Comparison of ENCODE assay signal across 12 cellular contexts in the genomic region with DNA sequence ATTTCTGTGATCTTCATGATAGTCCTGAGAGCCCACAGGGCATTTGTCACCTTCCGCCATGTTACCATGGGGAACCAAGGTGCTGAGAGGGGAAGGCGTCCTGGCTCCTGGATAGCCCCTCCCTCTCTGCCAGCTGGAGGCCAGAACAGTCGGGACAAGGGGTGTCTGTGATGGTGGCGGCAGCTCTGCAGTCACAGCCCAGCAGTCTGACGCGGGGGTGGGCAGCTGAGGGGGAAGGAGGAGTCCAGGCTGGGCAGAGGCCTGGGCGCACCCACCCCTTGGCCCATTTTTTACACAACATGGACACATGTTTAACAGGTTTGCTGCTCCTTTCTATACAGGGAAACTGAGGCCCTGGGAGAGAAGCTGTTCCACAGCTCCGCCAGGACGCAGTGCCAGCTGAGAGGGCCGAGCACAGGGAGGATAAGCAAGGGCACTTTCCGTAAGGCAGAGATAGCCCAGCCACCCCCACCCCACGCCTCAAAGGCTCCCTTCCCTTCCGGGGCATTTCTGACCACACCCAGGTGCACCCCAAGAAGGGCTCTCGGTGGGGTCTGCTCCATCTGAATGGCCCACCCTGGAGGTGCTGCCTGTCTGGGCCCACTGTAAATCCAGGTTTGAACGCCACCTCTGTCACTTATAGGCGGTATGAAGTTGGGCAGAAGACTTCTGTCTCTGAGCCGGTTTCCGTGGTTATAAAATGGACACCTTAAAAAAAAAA. TPM values are rescaled to one million over a fixed set of nuclear protein-coding genes. Genes with fewer than 3 reads are reported as not detected.
A peak's percentile ranks its signal among the peaks of the same experiment; 100 is the strongest.
DNase-seq lines count a peak whose midpoint lies in the region; ATAC-seq and TF ChIP-seq lines count a peak whose summit lies in the region.
"Had no signal": no experiment of that assay in that cellular context is flagged by ENCODE, and none has a peak within 500 bp of the region (broad histone marks: within the 10 kb centered on the region; RNA-seq: fewer than 3 reads in every experiment).

No MANE protein-coding gene starts in this region.

- H4K91ac ChIP-seq in H9 (ENCODE audit: insufficient read length, low read depth, low read length): no peak overlapping the region

- no peaks in the 10 kb centered on the region for H3K27me3 Mint-ChIP-seq in H9 (ENCODE audit: low read depth)
- H3K27me3 Mint-ChIP-seq in activated CD8-positive, alpha-beta T cell treated with anti-CD3 and anti-CD28 coated beads for 36 hours: no peaks in the 10 kb centered on the region

- no peak overlapping the region for H2BK120ac ChIP-seq in H9 (ENCODE audit: low read depth, low read length, poor library complexity, severe bottlenecking)

- no peak overlapping the region for H3K18ac ChIP-seq in H9 (ENCODE audit: insufficient read length, low read depth, low read length)

- TF ChIP-seq CTCF in H9 (conservative IDR thresholded peaks at IDR 0.05) (no peak), smooth muscle cell (IDR thresholded peaks at IDR 0.05; ENCODE audit: borderline replicate concordance, insufficient read depth, poor library complexity, severe bottlenecking) (no peak), psoas muscle (IDR thresholded peaks at IDR 0.05) (no peak)
- no peak for TF ChIP-seq CTCF in activated CD8-positive, alpha-beta T cell treated with anti-CD3 and anti-CD28 coated beads for 36 hours (IDR thresholded peaks at IDR 0.05)

- no peak overlapping the region for H3K9ac ChIP-seq in H9 (ENCODE audit: extremely low read depth, insufficient read length, low read length)
- H3K9ac ChIP-seq in smooth muscle cell (ENCODE audit: low read depth): no peak overlapping the region

- DNase-seq in H9 (no peak), head of caudate nucleus (peak in 28 of 42 donors; percentile 33 to 79 (median 53)), smooth muscle cell (lab: John Stamatoyannopoulos, UW; ENCODE audit: unreplicated experiment) (no peak), psoas muscle (no peak), NCI-H187 treated with DMSO at 0.1 percent for 48 hours (lab: John Stamatoyannopoulos, UW) (no peak), UCSD-AML1 (lab: John Stamatoyannopoulos, UW; ENCODE audit: unreplicated experiment) (no peak)
- DNase-seq in activated CD8-positive, alpha-beta T cell treated with anti-CD3 and anti-CD28 coated beads for 36 hours: no peak
- DNase-seq: activated gamma-delta T cell, kidney glomerular epithelial cell, retina, T-helper 9 cell had no signal

- peaks cover 3% of the 10 kb centered on the region; the same call in 1 of the 2 replicates for H3K79me2 ChIP-seq in H9 (ENCODE audit: insufficient read depth, low read length)
- H3K79me2 ChIP-seq in smooth muscle cell (ENCODE audit: low read depth): peaks cover 76% of the 10 kb centered on the region

- H3K4ac ChIP-seq in H9 (ENCODE audit: low read depth, low read length): no peak overlapping the region

- H3K23ac ChIP-seq in H9 (ENCODE audit: insufficient read length, low read depth, low read length): no peak overlapping the region

- H3T11ph ChIP-seq in H9 (ENCODE audit: low read length): no peak overlapping the region

- H3F3A ChIP-seq in smooth muscle cell (ENCODE audit: low read depth): no peaks in the 10 kb centered on the region

- H3K36me3 ChIP-seq in smooth muscle cell (ENCODE audit: low read depth) (no peaks in the 10 kb centered on the region), psoas muscle (ENCODE audit: insufficient read depth in 1 of 2, low read depth in 1 of 2) (peaks cover 2 to 49% of the 10 kb centered on the region in 2 donors)

- no peaks in the 10 kb centered on the region for H4K20me1 ChIP-seq in H9 (ENCODE audit: control insufficient read depth, insufficient read depth, insufficient read length)
- peaks cover 90% of the 10 kb centered on the region for H4K20me1 ChIP-seq in smooth muscle cell (ENCODE audit: low read depth)

- WGBS in H9 (ENCODE audit: extremely low coverage, insufficient read length, low lambda C conversion rate): no CpG with 5 or more reads among the region's 18 CpGs
- 94% methylated on average over 18 of the region's 18 CpGs for WGBS in smooth muscle cell (ENCODE audit: low lambda C conversion rate)
- 85 to 91% (median 85%) methylated on average over 17 to 18 of the region's 18 CpGs for WGBS in psoas muscle, 3 donors

- no peak overlapping the region for H3K56ac ChIP-seq in H9 (ENCODE audit: insufficient read length, low read depth, low read length)

- H3K4me1 Mint-ChIP-seq in H9: peaks cover 15 to 25% of the 10 kb centered on the region in 2 experiments
- H3K4me1 Mint-ChIP-seq in activated CD8-positive, alpha-beta T cell treated with anti-CD3 and anti-CD28 coated beads for 36 hours (ENCODE audit: low read depth): peaks cover 78% of the 10 kb centered on the region

- POLR2A ChIA-PET in activated CD8-positive, alpha-beta T cell treated with anti-CD3 and anti-CD28 coated beads for 36 hours (lab: Charles Lee): interaction anchor here (0.5 to 1.0 kb wide), 2 partner anchors 17 to 208 kb away, joined by 3 to 4 read pairs; partner anchors contain the start of genes KYAT1 and LRRC8A

- H3K4me2 ChIP-seq in H9 (ENCODE audit: insufficient read depth, insufficient read length, low read length) (no peak overlapping the region), smooth muscle cell (no peak overlapping the region)

- no peak overlapping the region for H2BK15ac ChIP-seq in H9 (ENCODE audit: low read depth, low read length)

- H3K9me3 Mint-ChIP-seq in H9: no peaks in the 10 kb centered on the region
- no peaks in the 10 kb centered on the region for H3K9me3 Mint-ChIP-seq in activated CD8-positive, alpha-beta T cell treated with anti-CD3 and anti-CD28 coated beads for 36 hours

- H3K79me1 ChIP-seq in H9 (ENCODE audit: insufficient read depth, low read depth, low read length, poor library complexity, severe bottlenecking): no peaks in the 10 kb centered on the region

- H3K4me3 ChIP-seq in smooth muscle cell (no peak overlapping the region), psoas muscle (no peak overlapping the region)

- H3K27ac Mint-ChIP-seq in H9: peak overlapping the region; percentile 68 to 85 (median 83); a peak in 4 of 7 replicates
- H3K27ac Mint-ChIP-seq in activated CD8-positive, alpha-beta T cell treated with anti-CD3 and anti-CD28 coated beads for 36 hours: peak overlapping the region; percentile 89

- H3K14ac ChIP-seq in H9 (ENCODE audit: insufficient read depth, low read length): no peak overlapping the region; the same call in 1 of the 2 replicates

- CTCF ChIA-PET in activated CD8-positive, alpha-beta T cell treated with anti-CD3 and anti-CD28 coated beads for 36 hours (lab: Charles Lee): no interaction called here

- H2BK12ac ChIP-seq in H9 (ENCODE audit: insufficient read length, low read depth, low read length): no peak overlapping the region

- peaks cover 12 to 30% (median 24%) of the 10 kb centered on the region in 3 experiments for H3K36me3 Mint-ChIP-seq in H9 (ENCODE audit: insufficient read depth in 1 of 3, low read depth in 3 of 3)
- peaks cover 16% of the 10 kb centered on the region for H3K36me3 Mint-ChIP-seq in activated CD8-positive, alpha-beta T cell treated with anti-CD3 and anti-CD28 coated beads for 36 hours (ENCODE audit: low read depth)

- no peak overlapping the region for H3K27ac ChIP-seq in H9 (ENCODE audit: insufficient read length, low read depth, low read length)
- H3K27ac ChIP-seq in smooth muscle cell (ENCODE audit: low read depth): peak overlapping the region; percentile 35
- H3K27ac ChIP-seq in psoas muscle: no peak overlapping the region

- ATAC-seq in activated CD8-positive, alpha-beta T cell treated with anti-CD3 and anti-CD28 coated beads for 36 hours: no peak
- ATAC-seq in psoas muscle: no peak

- no peaks in the 10 kb centered on the region; the same call in 1 of the 2 replicates for H3K4me1 ChIP-seq in H9 (ENCODE audit: insufficient read depth, low read length)
- H3K4me1 ChIP-seq in smooth muscle cell (ENCODE audit: low read depth): no peaks in the 10 kb centered on the region
- H3K4me1 ChIP-seq in psoas muscle: no peaks in the 10 kb centered on the region

- H2BK5ac ChIP-seq in H9 (ENCODE audit: insufficient read length, low read length): no peak overlapping the region

- H2AFZ ChIP-seq in H9 (ENCODE audit: low read length): no peak overlapping the region
- H2AFZ ChIP-seq in smooth muscle cell (ENCODE audit: low read depth): no peak overlapping the region

- H3K27me3 ChIP-seq in H9 (ENCODE audit: insufficient read depth, low read length) (no peaks in the 10 kb centered on the region), smooth muscle cell (ENCODE audit: low read depth) (no peaks in the 10 kb centered on the region), psoas muscle (ENCODE audit: insufficient read depth in 3 of 3, low read length in 2 of 3) (no peaks in the 10 kb centered on the region)

- intact Hi-C loops in activated CD8-positive, alpha-beta T cell treated with anti-CD3 and anti-CD28 coated beads for 36 hours (cut with micrococcal nuclease): no loop called here
- intact Hi-C loops in head of caudate nucleus (cut with DNase I): no loop called here
- intact Hi-C loops in psoas muscle (cut with DNase I): no loop called here

- H2AK5ac ChIP-seq in H9 (ENCODE audit: insufficient read length, low read length): no peak overlapping the region

- H2BK20ac ChIP-seq in H9 (ENCODE audit: low read depth, low read length, poor library complexity, severe bottlenecking): no peak overlapping the region

- no peak overlapping the region for H4K5ac ChIP-seq in H9 (ENCODE audit: insufficient read length, low read depth, low read length)

- H3K4me3 Mint-ChIP-seq in H9: no peak overlapping the region
- peak overlapping the region; percentile 28 for H3K4me3 Mint-ChIP-seq in activated CD8-positive, alpha-beta T cell treated with anti-CD3 and anti-CD28 coated beads for 36 hours

- H3K23me2 ChIP-seq in H9 (ENCODE audit: insufficient read length, low read depth, low read length, poor library complexity, severe bottlenecking): no peaks in the 10 kb centered on the region

- no peaks in the 10 kb centered on the region for H3K9me3 ChIP-seq in H9 (ENCODE audit: control insufficient read depth, low read depth, low read length)
- H3K9me3 ChIP-seq in smooth muscle cell (replicated peaks; ENCODE audit: low read depth): no peaks in the 10 kb centered on the region
- no peaks in the 10 kb centered on the region for H3K9me3 ChIP-seq in psoas muscle

- H4K8ac ChIP-seq in H9 (replicated peaks; ENCODE audit: insufficient read length, low read depth, low read length): no peak overlapping the region

RNA-seq across cellular contexts. Expression of gene LRRC8A, which starts 17.1 kb away (rescaled TPM):
- total RNA-seq in H9 (2021) (76.0 and 79.2 TPM in 2 replicates), smooth muscle cell (44.9 and 50.1 TPM in 2 replicates), psoas muscle (10 to 100 TPM; 12.2 to 22.4 (median 18.3) TPM)
- 10 to 100 TPM; 15.1 to 16.2 TPM for total RNA-seq in activated CD8-positive, alpha-beta T cell treated with anti-CD3 and anti-CD28 coated beads for 36 hours
- polyA plus RNA-seq in smooth muscle cell (48.6 and 58.3 TPM in 2 replicates), psoas muscle (10 to 100 TPM; 11.6 to 71.5 (median 16.4) TPM)

RNA-seq across cellular contexts. Expression of gene KYAT1, which starts 17.3 kb away (rescaled TPM):
- total RNA-seq in H9 (2021) (14.6 and 15.2 TPM in 2 replicates), smooth muscle cell (3.1 and 10.2 TPM in 2 replicates), psoas muscle (1 to 10 TPM; 6.4 to 8.9 (median 7.1) TPM)
- 10 to 100 TPM; 17.0 to 18.6 TPM for total RNA-seq in activated CD8-positive, alpha-beta T cell treated with anti-CD3 and anti-CD28 coated beads for 36 hours
- polyA plus RNA-seq in smooth muscle cell (7.7 and 9.3 TPM in 2 replicates), psoas muscle (10 to 100 TPM in 1 of 3 donors, 1 to 10 TPM in 2; 7.2 to 12.0 (median 7.9) TPM)

RNA-seq across cellular contexts. Expression of gene PHYHD1, which starts 21.8 kb away (rescaled TPM):
- total RNA-seq in H9 (2021): 18.0 and 22.2 TPM in 2 replicates
- total RNA-seq in activated CD8-positive, alpha-beta T cell treated with anti-CD3 and anti-CD28 coated beads for 36 hours: 1 to 10 TPM in 1 of 2 experiments, under 1 TPM in 1; 0.61 to 1.5 TPM
- total RNA-seq in smooth muscle cell: 7.3 and 17.3 TPM in 2 replicates
- 30.5 and 37.6 TPM in 2 replicates for polyA plus RNA-seq in smooth muscle cell
- total RNA-seq in psoas muscle: 10 to 100 TPM; 11.0 to 36.6 (median 29.9) TPM
- polyA plus RNA-seq in psoas muscle: 10 to 100 TPM; 16.7 to 45.0 (median 20.0) TPM
- total RNA-seq: Daoy had no signal

RNA-seq across cellular contexts. Expression of gene DOLK, which starts 48.4 kb away (rescaled TPM):
- total RNA-seq in H9 (2021): 20.1 and 20.2 TPM in 2 replicates
- total RNA-seq in activated CD8-positive, alpha-beta T cell treated with anti-CD3 and anti-CD28 coated beads for 36 hours: 1 to 10 TPM; 5.7 TPM
- total RNA-seq in smooth muscle cell: 14.1 and 18.7 TPM in 2 replicates
- 26.2 and 31.3 TPM in 2 replicates for polyA plus RNA-seq in smooth muscle cell
- 1 to 10 TPM; 4.5 to 9.0 (median 6.5) TPM for total RNA-seq in psoas muscle
- 10 to 100 TPM in 2 of 3 donors, 1 to 10 TPM in 1; 6.2 to 14.0 (median 12.2) TPM for polyA plus RNA-seq in psoas muscle

RNA-seq across cellular contexts. Expression of gene NUP188, which starts 48.5 kb away (rescaled TPM):
- total RNA-seq in H9 (2021) (101 and 104 TPM in 2 replicates), smooth muscle cell (40.9 and 45.8 TPM in 2 replicates), psoas muscle (10 to 100 TPM; 17.2 to 25.9 (median 25.4) TPM)
- total RNA-seq in activated CD8-positive, alpha-beta T cell treated with anti-CD3 and anti-CD28 coated beads for 36 hours: 100 to 1,000 TPM in 1 of 2 experiments, 10 to 100 TPM in 1; 96.2 to 110 TPM
- polyA plus RNA-seq in smooth muscle cell (27.5 and 31.9 TPM in 2 replicates), psoas muscle (10 to 100 TPM in 2 of 3 donors, 1 to 10 TPM in 1; 9.8 to 28.1 (median 18.6) TPM)

Comparison
In these comparisons a context has a peak if more than half of its experiments do, and no peak if none do; other contexts are left out.
1. DNase-seq: peak in head of caudate nucleus (28 of 42); none in H9 (single experiment), activated CD8-positive, alpha-beta T cell treated with anti-CD3 and anti-CD28 coated beads for 36 hours (single experiment), smooth muscle cell (single experiment), psoas muscle (0 of 2), NCI-H187 treated with DMSO at 0.1 percent for 48 hours (single experiment) and UCSD-AML1 (single experiment).